Comparison of ENCODE assay signal across 8 cellular contexts in genomic region chr1:40040511-40041465, GRCh38. TPM values are rescaled to one million over a fixed set of nuclear protein-coding genes. Genes with fewer than 3 reads are reported as not detected.
DNase-seq lines count a peak whose midpoint lies in the region; ATAC-seq and TF ChIP-seq lines count a peak whose summit lies in the region.

A gene with protein sequence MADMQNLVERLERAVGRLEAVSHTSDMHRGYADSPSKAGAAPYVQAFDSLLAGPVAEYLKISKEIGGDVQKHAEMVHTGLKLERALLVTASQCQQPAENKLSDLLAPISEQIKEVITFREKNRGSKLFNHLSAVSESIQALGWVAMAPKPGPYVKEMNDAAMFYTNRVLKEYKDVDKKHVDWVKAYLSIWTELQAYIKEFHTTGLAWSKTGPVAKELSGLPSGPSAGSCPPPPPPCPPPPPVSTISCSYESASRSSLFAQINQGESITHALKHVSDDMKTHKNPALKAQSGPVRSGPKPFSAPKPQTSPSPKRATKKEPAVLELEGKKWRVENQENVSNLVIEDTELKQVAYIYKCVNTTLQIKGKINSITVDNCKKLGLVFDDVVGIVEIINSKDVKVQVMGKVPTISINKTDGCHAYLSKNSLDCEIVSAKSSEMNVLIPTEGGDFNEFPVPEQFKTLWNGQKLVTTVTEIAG (plus strand): TSS chr1:40040729. CDS start chr1:40059347, 18,618 bp downstream.

- H3F3A ChIP-seq in SU-DHL-6 (ENCODE audit: insufficient read depth) = peaks cover 24% of the 10 kb centered on the region

- H3K27me3 ChIP-seq in SU-DHL-6 (ENCODE audit: low read length) (no peaks in the 10 kb centered on the region), thyroid gland (no peaks in the 10 kb centered on the region)

- 0 to 1% methylated on average over 23 to 45 of the region's 65 CpGs for WGBS in thyroid gland, 2 donors

- peak within 1 kb of the TSS; percentile 73 for H2AFZ ChIP-seq in SU-DHL-6 (ENCODE audit: low read depth, low read length, severe bottlenecking)

- peaks cover 50% of the 10 kb centered on the region for H3K79me2 ChIP-seq in SU-DHL-6 (ENCODE audit: insufficient read depth, low read length)

- peak within 1 kb of the TSS; percentile 97 for H3K27ac Mint-ChIP-seq in activated naive CD8-positive, alpha-beta T cell treated with anti-CD3 and anti-CD28 coated beads, Interleukin-2, amount 10 ng/mL, durations not matched to agents 7 days and 5 days
- H3K27ac Mint-ChIP-seq in glutamatergic neuron (ENCODE audit: unreplicated experiment) = peak within 1 kb of the TSS; percentile 97
- peak within 1 kb of the TSS; percentile 100 for H3K27ac Mint-ChIP-seq in osteocyte (ENCODE audit: unreplicated experiment)

- no peaks in the 10 kb centered on the region; the same call in 1 of the 2 replicates for H4K20me1 ChIP-seq in SU-DHL-6 (ENCODE audit: low read depth, low read length)

- TF ChIP-seq CTCF in GM10248 (IDR thresholded peaks at IDR 0.05; ENCODE audit: control extremely low read depth, extremely low read depth, low read depth, missing control alignments) (no peak), SU-DHL-6 (IDR thresholded peaks at IDR 0.05; ENCODE audit: insufficient read depth, low read length, poor library complexity, severe bottlenecking) (no peak), glutamatergic neuron (IDR thresholded peaks at IDR 0.05; ENCODE audit: partially characterized antibody, unreplicated experiment) (no peak), osteocyte (IDR thresholded peaks at IDR 0.05) (no peak), thyroid gland (IDR thresholded peaks at IDR 0.05) (no peak)

- H3K27me3 Mint-ChIP-seq in activated naive CD8-positive, alpha-beta T cell treated with anti-CD3 and anti-CD28 coated beads, Interleukin-2, amount 10 ng/mL, durations not matched to agents 7 days and 5 days = no peaks in the 10 kb centered on the region
- H3K27me3 Mint-ChIP-seq in glutamatergic neuron (ENCODE audit: unreplicated experiment) (peaks cover 2% of the 10 kb centered on the region), osteocyte (ENCODE audit: unreplicated experiment) (no peaks in the 10 kb centered on the region)

- H3K36me3 Mint-ChIP-seq in activated naive CD8-positive, alpha-beta T cell treated with anti-CD3 and anti-CD28 coated beads, Interleukin-2, amount 10 ng/mL, durations not matched to agents 7 days and 5 days = peaks cover 45% of the 10 kb centered on the region
- no peaks in the 10 kb centered on the region for H3K36me3 Mint-ChIP-seq in glutamatergic neuron (ENCODE audit: unreplicated experiment)
- peaks cover 9% of the 10 kb centered on the region for H3K36me3 Mint-ChIP-seq in osteocyte (ENCODE audit: unreplicated experiment)

- no peaks in the 10 kb centered on the region for H3K9me2 ChIP-seq in SU-DHL-6 (replicated peaks; ENCODE audit: insufficient read depth, low read length)

- intact Hi-C loops in thyroid gland (cut with DNase I) = no loop called here

- H3K9me3 Mint-ChIP-seq in activated naive CD8-positive, alpha-beta T cell treated with anti-CD3 and anti-CD28 coated beads, Interleukin-2, amount 10 ng/mL, durations not matched to agents 7 days and 5 days = no peaks in the 10 kb centered on the region
- peaks cover 7% of the 10 kb centered on the region for H3K9me3 Mint-ChIP-seq in glutamatergic neuron (ENCODE audit: unreplicated experiment)
- H3K9me3 Mint-ChIP-seq in osteocyte (ENCODE audit: unreplicated experiment) = no peaks in the 10 kb centered on the region

- H3K4me3 ChIP-seq in SU-DHL-6 (ENCODE audit: insufficient read depth, low read length, poor library complexity, severe bottlenecking) = peak within 1 kb of the TSS; percentile 97
- H3K4me3 ChIP-seq in thyroid gland (replicated peaks in 1 of 3) = peak within 1 kb of the TSS; percentile 61 to 94 (median 91)

- H3K4me3 Mint-ChIP-seq in activated naive CD8-positive, alpha-beta T cell treated with anti-CD3 and anti-CD28 coated beads, Interleukin-2, amount 10 ng/mL, durations not matched to agents 7 days and 5 days = peak within 1 kb of the TSS; percentile 94
- H3K4me3 Mint-ChIP-seq in glutamatergic neuron (ENCODE audit: unreplicated experiment) (peak within 1 kb of the TSS; percentile 95), osteocyte (ENCODE audit: unreplicated experiment) (peak within 1 kb of the TSS; percentile 98)

- H3K4me1 Mint-ChIP-seq in activated naive CD8-positive, alpha-beta T cell treated with anti-CD3 and anti-CD28 coated beads, Interleukin-2, amount 10 ng/mL, durations not matched to agents 7 days and 5 days = peaks cover 49% of the 10 kb centered on the region
- H3K4me1 Mint-ChIP-seq in glutamatergic neuron (ENCODE audit: low read depth, unreplicated experiment) = peaks cover 19% of the 10 kb centered on the region
- peaks cover 51% of the 10 kb centered on the region for H3K4me1 Mint-ChIP-seq in osteocyte (ENCODE audit: unreplicated experiment)

- H3K9me3 ChIP-seq in SU-DHL-6 (ENCODE audit: insufficient read depth, low read length) (no peaks in the 10 kb centered on the region), thyroid gland (no peaks in the 10 kb centered on the region)

- DNase-seq in GM10248 (ENCODE audit: extremely low spot score) (peak; percentile 99), NCI-H1105 (lab: John Stamatoyannopoulos, UW) (peak; percentile 99), glutamatergic neuron (peak; percentile 100), osteocyte (ENCODE audit: extremely low spot score, unreplicated experiment) (peak; percentile 100), thyroid gland (peak; percentile 99 to 100)
- DNase-seq in activated naive CD8-positive, alpha-beta T cell treated with anti-CD3 and anti-CD28 coated beads, Interleukin-2, amount 10 ng/mL, durations not matched to agents 7 days and 5 days = peak; percentile 100

- H3K4me1 ChIP-seq in thyroid gland = peaks cover 16 to 45% of the 10 kb centered on the region in 2 donors

- POLR2A ChIA-PET in GM10248 (lab: Yijun Ruan, JAX) = interaction anchor here (2.0 kb wide), 1 partner anchor 10 kb away, joined by 5 read pairs; no protein-coding TSS in a partner anchor
- POLR2A ChIA-PET in activated naive CD8-positive, alpha-beta T cell treated with anti-CD3 and anti-CD28 coated beads, Interleukin-2, amount 10 ng/mL, durations not matched to agents 7 days and 5 days (lab: Charles Lee) = interaction anchor here (0.5 to 4.6 kb wide), 17 partner anchors 9 to 847 kb away, joined by 3 to 53 read pairs (median 4); partner anchors contain the start of genes PPIE, SMAP2 and ZMPSTE24

- ATAC-seq in HG02623 (IDR thresholded peaks at IDR 0.05; ENCODE audit: unreplicated experiment) = peak; percentile 82
- ATAC-seq in activated naive CD8-positive, alpha-beta T cell treated with anti-CD3 and anti-CD28 coated beads, Interleukin-2, amount 10 ng/mL, durations not matched to agents 7 days and 5 days (ENCODE audit: low read depth) = peak; percentile 85

- CTCF ChIA-PET in GM10248 (lab: Yijun Ruan, JAX) = interaction anchor here (0.9 to 4.2 kb wide), 4 partner anchors 10 to 122 kb away, joined by 3 to 25 read pairs (median 6); no protein-coding TSS in a partner anchor

- H3K27ac ChIP-seq in SU-DHL-6 (ENCODE audit: low read depth, low read length) (peak within 1 kb of the TSS; percentile 99), thyroid gland (peak within 1 kb of the TSS; percentile 96 to 99 (median 99))

- H3K4me2 ChIP-seq in SU-DHL-6 (ENCODE audit: low read depth, low read length, poor library complexity, severe bottlenecking) = peak within 1 kb of the TSS; percentile 98

- H3K9ac ChIP-seq in SU-DHL-6 (ENCODE audit: low read length) = peak within 1 kb of the TSS; percentile 99

- H3K36me3 ChIP-seq in SU-DHL-6 (ENCODE audit: low read length) (peaks cover 5% of the 10 kb centered on the region; the same call in 1 of the 2 replicates), thyroid gland (no peaks in the 10 kb centered on the region)

- TF ChIP-seq POLR2A in thyroid gland (IDR thresholded peaks at IDR 0.05) = peak in 1 of 2 donors; percentile 72

RNA-seq across cellular contexts. Expression of the gene that starts here (rescaled TPM):
- total RNA-seq in activated naive CD8-positive, alpha-beta T cell treated with anti-CD3 and anti-CD28 coated beads, Interleukin-2, amount 10 ng/mL, durations not matched to agents 7 days and 5 days = 100 to 1,000 TPM; 579 to 614 TPM
- total RNA-seq in glutamatergic neuron (ENCODE audit: unreplicated experiment) (293 TPM), osteocyte (367 and 376 TPM in 2 replicates), thyroid gland (100 to 1,000 TPM; 204 to 247 (median 227) TPM)

Comparison
In these comparisons a context has a peak if more than half of its experiments do, and no peak if none do; other contexts are left out.
1. Peak in every context shown above with its lines: DNase-seq, ATAC-seq, H3K4me3 ChIP-seq and H3K27ac ChIP-seq.